In the genomic region with DNA sequence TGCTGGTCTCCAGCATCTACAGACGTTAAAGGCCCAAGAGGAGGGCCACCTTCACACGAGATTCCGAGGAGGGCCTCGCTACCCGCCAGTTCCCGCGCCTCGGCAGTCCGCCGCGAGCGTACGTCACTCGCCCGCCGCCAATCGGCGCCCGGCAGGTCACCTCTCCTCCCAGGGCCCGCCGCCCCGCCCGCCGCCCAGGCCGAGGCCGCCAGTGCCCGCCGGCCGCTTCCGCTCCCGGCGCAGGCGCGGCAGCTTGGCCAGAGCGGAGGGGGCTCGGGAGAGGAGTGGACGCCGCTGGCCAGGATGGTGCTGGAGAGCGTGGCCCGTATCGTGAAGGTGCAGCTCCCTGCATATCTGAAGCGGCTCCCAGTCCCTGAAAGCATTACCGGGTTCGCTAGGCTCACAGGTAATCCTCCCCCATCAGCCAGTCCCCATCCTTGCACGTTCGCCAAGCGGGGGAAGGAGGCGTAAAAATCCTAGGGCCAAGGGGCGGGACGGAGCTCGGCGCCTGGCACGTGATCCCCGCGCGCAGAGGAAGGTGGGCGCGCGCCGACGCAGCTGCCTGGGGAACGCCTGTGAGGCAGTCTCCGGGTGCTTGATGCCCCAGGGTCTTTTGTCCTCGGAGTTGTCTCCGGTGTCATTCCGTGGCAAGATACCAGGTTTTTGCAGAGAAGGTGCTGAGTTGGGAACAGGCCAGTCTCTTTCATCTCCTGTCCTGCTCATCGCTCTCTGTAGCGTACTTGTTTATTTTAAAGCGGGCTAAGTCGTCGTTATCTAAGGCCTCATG, we compare ENCODE assay signal across 8 cellular contexts. TPM values are rescaled to one million over a fixed set of nuclear protein-coding genes. Genes with fewer than 3 reads are reported as not detected.
DNase-seq lines count a peak whose midpoint lies in the region; ATAC-seq lines count a peak whose summit lies in the region.

A gene with protein sequence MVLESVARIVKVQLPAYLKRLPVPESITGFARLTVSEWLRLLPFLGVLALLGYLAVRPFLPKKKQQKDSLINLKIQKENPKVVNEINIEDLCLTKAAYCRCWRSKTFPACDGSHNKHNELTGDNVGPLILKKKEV (plus strand): TSS at position 211 of the 787 bp plus-strand sequence. CDS start 93 bp downstream, at position 304.

- ATAC-seq in GM21367 (IDR thresholded peaks at IDR 0.05; ENCODE audit: unreplicated experiment): peak; percentile 82

- POLR2A ChIA-PET in activated CD8-positive, alpha-beta memory T cell treated with anti-CD3 and anti-CD28 coated beads for 36 hours (lab: Charles Lee): interaction anchor here (0.5 to 3.6 kb wide), 10 partner anchors 16 to 524 kb away, joined by 3 to 129 read pairs (median 4); partner anchors contain the start of genes MANBA, SLC39A8, SLC9B2 and UBE2D3

- CTCF ChIA-PET in activated CD8-positive, alpha-beta memory T cell treated with anti-CD3 and anti-CD28 coated beads for 36 hours (lab: Charles Lee): interaction anchor here (0.6 to 2.4 kb wide), 2 partner anchors 33 to 41 kb away, joined by 3 to 15 read pairs; partner anchors contain the start of gene UBE2D3

- DNase-seq in COR-L47 (lab: John Stamatoyannopoulos, UW) (peak; percentile 90), HT1080 (ENCODE audit: low read depth) (peak; percentile 92), NOMO-1 (lab: John Stamatoyannopoulos, UW; ENCODE audit: unreplicated experiment in 2 of 2) (peak; percentile 86 to 94), medulla oblongata (ENCODE audit: extremely low spot score) (peak; percentile 93)
- peak; percentile 85 for DNase-seq in effector CD8-positive, alpha-beta T cell (lab: John Stamatoyannopoulos, UW)
- DNase-seq in stimulated activated CD4-positive, alpha-beta T cell treated with anti-CD3 and anti-CD28 coated beads, TNF-alpha, amount 100 ng/mL, for 48 hours (ENCODE audit: low read depth in 3 of 3): peak; percentile 73 to 88 (median 88)

RNA-seq across cellular contexts. Expression of the gene that starts here (rescaled TPM):
- 51.3 and 67.5 TPM in 2 replicates for total RNA-seq in HT1080 (2014; rRNA removed; shearing (Covaris generic))
- 45.8 and 46.3 TPM in 2 replicates for polyA plus RNA-seq in HT1080 (2015; cell fraction: cytosol; rRNA removed)
- 12.9 and 14.0 TPM in 2 replicates for polyA plus RNA-seq in HT1080 (2015; cell fraction: nucleus; rRNA removed)
- 10 to 100 TPM; 42.5 to 43.0 TPM for total RNA-seq in activated CD8-positive, alpha-beta memory T cell treated with anti-CD3 and anti-CD28 coated beads for 36 hours

Comparison
In these comparisons a context has a peak if more than half of its experiments do, and no peak if none do; other contexts are left out.
1. Peak in every context shown above with its lines: DNase-seq and ATAC-seq.